ENCODE assay signal across 11 cellular contexts in genomic region chr6:26214826-26215199, GRCh38.
A peak's percentile ranks its signal among the peaks of the same experiment; 100 is the strongest.
DNase-seq lines count a peak whose midpoint lies in the region; ATAC-seq, FAIRE-seq and TF ChIP-seq lines count a peak whose summit lies in the region.
"Had no signal": no experiment of that assay in that cellular context is flagged by ENCODE, and none has a peak within 500 bp of the region (broad histone marks: within the 10 kb centered on the region; RNA-seq: fewer than 3 reads in every experiment).

No MANE protein-coding gene starts in this region.

- BruUV-seq in K562 (replicated peaks; lab: Mats Ljungman, UMichigan), result no TSS peak

- DNase-seq in HT-29 (ENCODE audit: low spot score) (peak; percentile 4), K562 (ENCODE audit: extremely low read depth in 1 of 4, low spot score in 3 of 4) (peak in 1 of 4 experiments; percentile 66), NCI-H748 treated with DMSO at 0.1 percent for 48 hours (lab: John Stamatoyannopoulos, UW) (no peak), progenitor cell of endocrine pancreas (ENCODE audit: low spot score, unreplicated experiment) (no peak)
- no peak for DNase-seq in activated CD8-positive, alpha-beta memory T cell treated with anti-CD3 and anti-CD28 coated beads, Interleukin-2, amount 10 ng/mL, durations not matched to agents 7 days and 5 days
- DNase-seq: DMS79, lower lobe of right lung, NCI-H446 had no signal

- peaks cover 40 to 60% (median 47%) of the 10 kb centered on the region in 10 experiments for H3K4me1 ChIP-seq in BLaER1 treated with 17β-estradiol and CSF1 and Interleukin-3, amounts not matched to agents 10 nM and 100 nM
- H3K4me1 ChIP-seq in K562 (replicated peaks in 1 of 2; ENCODE audit: control insufficient read depth in 2 of 2, insufficient read depth in 2 of 2, low read length in 2 of 2) (peaks cover 13 to 15% of the 10 kb centered on the region in 2 experiments), mucosa of rectum (ENCODE audit: control insufficient read depth in 2 of 2, insufficient read depth in 2 of 2, low read length in 2 of 2) (peaks cover 7 to 8% of the 10 kb centered on the region in 2 donors)
- H3K4me1 ChIP-seq: lower lobe of right lung had no signal

- H3K27ac Mint-ChIP-seq in progenitor cell of endocrine pancreas, result no peak overlapping the region
- no peak overlapping the region for H3K27ac Mint-ChIP-seq in activated CD8-positive, alpha-beta memory T cell treated with anti-CD3 and anti-CD28 coated beads, Interleukin-2, amount 10 ng/mL, durations not matched to agents 7 days and 5 days

- H3K27ac ChIP-seq in BLaER1 treated with 17β-estradiol and CSF1 and Interleukin-3, amounts not matched to agents 10 nM and 100 nM, result peak overlapping the region in 9 of 11 experiments; percentile 78 to 94 (median 91); a peak in 18 of 22 replicates
- H3K27ac ChIP-seq in K562 (ENCODE audit: extremely low read depth, low read depth, low read length) (peak overlapping the region; percentile 88), mucosa of rectum (ENCODE audit: low read depth in 2 of 2, low read length in 2 of 2) (no peak overlapping the region)

- no peaks in the 10 kb centered on the region for H3K9me3 Mint-ChIP-seq in progenitor cell of endocrine pancreas (ENCODE audit: low read depth)
- peaks cover 2% of the 10 kb centered on the region for H3K9me3 Mint-ChIP-seq in activated CD8-positive, alpha-beta memory T cell treated with anti-CD3 and anti-CD28 coated beads, Interleukin-2, amount 10 ng/mL, durations not matched to agents 7 days and 5 days (ENCODE audit: low read depth)

- H2AFZ ChIP-seq in K562 (ENCODE audit: low read depth, low read length), result no peak overlapping the region

- no peaks in the 10 kb centered on the region for H3K9me1 ChIP-seq in K562 (ENCODE audit: control insufficient read depth, insufficient read depth, low read length)

- peak overlapping the region; percentile 78 to 93 (median 91); a peak in 21 of 22 replicates for H3K9ac ChIP-seq in BLaER1 treated with 17β-estradiol and CSF1 and Interleukin-3, amounts not matched to agents 10 nM and 100 nM
- H3K9ac ChIP-seq in K562 (ENCODE audit: insufficient read depth in 1 of 2, low read depth in 2 of 2, low read length in 2 of 2) (peak overlapping the region; percentile 91 to 93), mucosa of rectum (ENCODE audit: low read depth in 1 of 2, low read length in 2 of 2) (peak overlapping the region in 1 of 2 donors; percentile 85)

- peaks cover 58% of the 10 kb centered on the region for H3K79me2 ChIP-seq in K562 (ENCODE audit: control insufficient read depth, insufficient read depth, low read length)

- in situ Hi-C loops in K562 (cut with MboI), result loop anchor here (5.0 to 25.0 kb wide), 2 partner anchors 97 to 1597 kb away; a partner anchor contains a TSS

- H3K4me1 Mint-ChIP-seq in progenitor cell of endocrine pancreas (ENCODE audit: low read depth), result peaks cover 7% of the 10 kb centered on the region
- H3K4me1 Mint-ChIP-seq in activated CD8-positive, alpha-beta memory T cell treated with anti-CD3 and anti-CD28 coated beads, Interleukin-2, amount 10 ng/mL, durations not matched to agents 7 days and 5 days, result peaks cover 18% of the 10 kb centered on the region

- FAIRE-seq in K562 (lab: Jason Lieb, UNC), result no peak

- 2% methylated on average over 14 of the region's 14 CpGs for WGBS in K562 (ENCODE audit: insufficient coverage, low coverage, missing lambda C conversion rate)

- POLR2A ChIA-PET in K562 (lab: Yijun Ruan, JAX), result interaction anchor here (0.6 to 7.3 kb wide), 39 partner anchors 11 to 1678 kb away, joined by 3 to 1095 read pairs (median 27); partner anchors contain the start of gene HFE

- H3K36me3 ChIP-seq in BLaER1 treated with 17β-estradiol and CSF1 and Interleukin-3, amounts not matched to agents 10 nM and 100 nM, result no peaks in the 10 kb centered on the region
- H3K36me3 ChIP-seq in K562 (ENCODE audit: control insufficient read depth, insufficient read depth, low read length) (peaks cover 5% of the 10 kb centered on the region; the same call in 1 of the 3 replicates), mucosa of rectum (ENCODE audit: control insufficient read depth in 2 of 2, insufficient read depth in 2 of 2, low read length in 2 of 2) (no peaks in the 10 kb centered on the region)
- H3K36me3 ChIP-seq: lower lobe of right lung had no signal

- H4K20me1 ChIP-seq in BLaER1 treated with 17β-estradiol and CSF1 and Interleukin-3, amounts not matched to agents 10 nM and 100 nM, result peaks cover 0 to 20% (median 7%) of the 10 kb centered on the region in 11 experiments; a peak in 13 of 22 replicates
- H4K20me1 ChIP-seq in K562 (replicated peaks; ENCODE audit: control insufficient read depth, insufficient read depth, low read length), result peaks cover 13% of the 10 kb centered on the region

- no peak for TF ChIP-seq CTCF in K562 (IDR thresholded peaks at IDR 0.05 in 2 of 3, conservative IDR thresholded peaks at IDR 0.05 in 1 of 3; ENCODE audit: insufficient read depth in 2 of 3, low read depth in 1 of 3, low read length in 3 of 3)
- no peak for TF ChIP-seq CTCF in progenitor cell of endocrine pancreas (IDR thresholded peaks at IDR 0.05; ENCODE audit: unreplicated experiment)

- H3K9me3 ChIP-seq in BLaER1 treated with 17β-estradiol and CSF1 and Interleukin-3, amounts not matched to agents 10 nM and 100 nM (replicated peaks in 1 of 11), result peaks cover 0 to 15% (median 5%) of the 10 kb centered on the region in 11 experiments; a peak in 9 of 22 replicates
- H3K9me3 ChIP-seq in K562 (replicated peaks; ENCODE audit: control insufficient read depth, insufficient read depth, low read depth, low read length) (no peaks in the 10 kb centered on the region; the same call in 1 of the 2 replicates), mucosa of rectum (ENCODE audit: control insufficient read depth in 2 of 2, low read length in 2 of 2) (no peaks in the 10 kb centered on the region)
- H3K9me3 ChIP-seq: lower lobe of right lung had no signal

- H3K27me3 Mint-ChIP-seq in progenitor cell of endocrine pancreas, result no peaks in the 10 kb centered on the region
- H3K27me3 Mint-ChIP-seq in activated CD8-positive, alpha-beta memory T cell treated with anti-CD3 and anti-CD28 coated beads, Interleukin-2, amount 10 ng/mL, durations not matched to agents 7 days and 5 days, result no peaks in the 10 kb centered on the region

- TF ChIP-seq EP300 in K562 (IDR thresholded peaks at IDR 0.05; ENCODE audit: low read length), result no peak

- H3K36me3 Mint-ChIP-seq in progenitor cell of endocrine pancreas (ENCODE audit: insufficient read depth), result no peaks in the 10 kb centered on the region
- no peaks in the 10 kb centered on the region for H3K36me3 Mint-ChIP-seq in activated CD8-positive, alpha-beta memory T cell treated with anti-CD3 and anti-CD28 coated beads, Interleukin-2, amount 10 ng/mL, durations not matched to agents 7 days and 5 days

- H3K4me2 ChIP-seq in BLaER1 treated with 17β-estradiol and CSF1 and Interleukin-3, amounts not matched to agents 10 nM and 100 nM, result peak overlapping the region; percentile 83 to 98 (median 91)
- peak overlapping the region; percentile 98 for H3K4me2 ChIP-seq in K562 (ENCODE audit: insufficient read depth, low read length)

- no peak for TF ChIP-seq RAD21 in K562 (CRISPR knock-in tag; conservative IDR thresholded peaks at IDR 0.05 in 1 of 2, IDR thresholded peaks at IDR 0.05 in 1 of 2)

- no peak for TF ChIP-seq POLR2A in K562 (conservative IDR thresholded peaks at IDR 0.05)

- ATAC-seq in K562 (peak; percentile 0; the same call in 1 of the 3 replicates), GM21825 (IDR thresholded peaks at IDR 0.05; ENCODE audit: unreplicated experiment) (no peak)
- ATAC-seq in activated CD8-positive, alpha-beta memory T cell treated with anti-CD3 and anti-CD28 coated beads, Interleukin-2, amount 10 ng/mL, durations not matched to agents 7 days and 5 days, result no peak

- no peaks in the 10 kb centered on the region for H3K27me3 ChIP-seq in BLaER1 treated with 17β-estradiol and CSF1 and Interleukin-3, amounts not matched to agents 10 nM and 100 nM
- H3K27me3 ChIP-seq in K562 (ENCODE audit: control insufficient read depth in 2 of 2, insufficient read depth in 2 of 2, low read length in 2 of 2), result no peaks in the 10 kb centered on the region
- no peaks in the 10 kb centered on the region for H3K27me3 ChIP-seq in mucosa of rectum (ENCODE audit: control insufficient read depth in 2 of 2, insufficient read depth in 2 of 2, low read length in 2 of 2)

- CTCF ChIA-PET in K562 (lab: Yijun Ruan, JAX; ENCODE audit: low intra/inter-chr PET ratio), result interaction anchor here (0.6 to 0.9 kb wide), 3 partner anchors 40 to 942 kb away, joined by 3 to 4 read pairs (median 3); no protein-coding TSS in a partner anchor
- CTCF ChIA-PET in activated CD8-positive, alpha-beta memory T cell treated with anti-CD3 and anti-CD28 coated beads, Interleukin-2, amount 10 ng/mL, durations not matched to agents 7 days and 5 days (lab: Charles Lee), result interaction anchor here (0.8 to 3.5 kb wide), 5 partner anchors 9 to 43 kb away, joined by 3 to 35 read pairs (median 5); a partner anchor contains a TSS

- peak overlapping the region; percentile 50 to 81 (median 70) for H3K4me3 ChIP-seq in BLaER1 treated with 17β-estradiol and CSF1 and Interleukin-3, amounts not matched to agents 10 nM and 100 nM
- H3K4me3 ChIP-seq in K562 (peak overlapping the region; percentile 61), mucosa of rectum (ENCODE audit: low read length in 2 of 2) (peak overlapping the region; percentile 73 to 76)

- intact Hi-C loops in K562 (cut with micrococcal nuclease), result loop anchor here (5.0 to 10.0 kb wide), 2 partner anchors 1440 to 1677 kb away; partner anchors contain the start of gene GMNN

- no peak overlapping the region for H3K4me3 Mint-ChIP-seq in progenitor cell of endocrine pancreas (ENCODE audit: low read depth)
- H3K4me3 Mint-ChIP-seq in activated CD8-positive, alpha-beta memory T cell treated with anti-CD3 and anti-CD28 coated beads, Interleukin-2, amount 10 ng/mL, durations not matched to agents 7 days and 5 days, result no peak overlapping the region

TF ChIP-seq in K562, 482 proteins besides CTCF, POLR2A, EP300 and RAD21 (continues in another document):
- no peak for TF ChIP-seq NR1H2 (CRISPR knock-in tag; IDR thresholded peaks at IDR 0.05)

Comparison
In these comparisons a context has a peak if more than half of its experiments do, and no peak if none do; other contexts are left out.
1. H3K27ac ChIP-seq: peak in BLaER1 treated with 17β-estradiol and CSF1 and Interleukin-3, amounts not matched to agents 10 nM and 100 nM (9 of 11) and K562 (single experiment); none in mucosa of rectum (0 of 2).
2. Peak in every context shown above with its lines, with median percentiles within 50 percentile points of each other: H3K4me3 ChIP-seq.